27 cellular contexts compared by ENCODE assay signal in the genomic region with DNA sequence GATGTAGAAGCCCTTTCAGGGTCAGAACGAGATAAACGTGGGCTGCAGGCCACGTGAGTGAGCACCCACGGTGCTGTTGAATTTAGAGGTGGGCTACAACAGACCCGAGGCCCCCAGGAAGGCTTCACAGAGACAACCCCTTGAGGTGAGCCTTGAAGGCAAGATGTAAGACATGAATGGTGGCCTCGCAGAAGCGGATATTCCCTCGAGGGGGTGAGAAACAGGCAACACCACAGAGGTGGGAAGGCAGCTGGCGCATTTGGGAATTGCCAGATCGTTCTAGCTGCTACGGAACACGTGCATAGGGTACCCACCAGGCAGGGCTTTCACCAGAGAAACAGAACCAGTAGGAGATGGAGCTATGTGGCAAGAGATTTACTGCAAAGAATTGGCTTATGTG.
"Had no signal": no experiment of that assay in that cellular context is flagged by ENCODE, and none has a peak within 500 bp of the region (broad histone marks: within the 10 kb centered on the region; RNA-seq: fewer than 3 reads in every experiment).

No MANE protein-coding gene starts in this region.

- H3K4me3 Mint-ChIP-seq: activated B cell treated with CpG ODN at 0.5 μM for 24 hours; activated CD8-positive, alpha-beta T cell treated with anti-CD3 and anti-CD28 coated beads for 36 hours; activated naive CD8-positive, alpha-beta T cell; activated T-cell treated with anti-CD3 and anti-CD28 coated beads, Interleukin-2, amount 50 U/mL, for 4 hours; activated T-helper 17 cell treated with anti-CD3 and anti-CD28 coated beads, Interleukin-2, amount 50 U/mL, for 72 hours; endodermal cell had no signal

- H3K27me3 ChIP-seq: brain microvascular endothelial cell, colonic mucosa, dorsolateral prefrontal cortex had no signal

- H3K27me3 Mint-ChIP-seq: activated B cell treated with CpG ODN at 0.5 μM for 24 hours; activated CD8-positive, alpha-beta T cell treated with anti-CD3 and anti-CD28 coated beads for 36 hours; activated naive CD8-positive, alpha-beta T cell; activated T-helper 17 cell treated with anti-CD3 and anti-CD28 coated beads, Interleukin-2, amount 50 U/mL, for 72 hours had no signal

- ATAC-seq: activated CD4-positive, CD25-positive, alpha-beta regulatory T cell treated with anti-CD3 and anti-CD28 coated beads, Interleukin-2, amount 50 U/mL, for 24 hours; activated CD8-positive, alpha-beta T cell treated with anti-CD3 and anti-CD28 coated beads for 36 hours; activated T-cell treated with anti-CD3 and anti-CD28 coated beads, Interleukin-2, amount 50 U/mL, for 4 hours; activated T-helper 17 cell treated with anti-CD3 and anti-CD28 coated beads, Interleukin-2, amount 50 U/mL, for 72 hours; esophagus mucosa had no signal

- H3K4me3 ChIP-seq: colonic mucosa, dorsolateral prefrontal cortex had no signal

- DNase-seq: activated B cell treated with CpG ODN at 0.5 μM for 24 hours; activated CD4-positive, alpha-beta T cell treated with anti-CD3 and anti-CD28 coated beads for 48 hours; activated CD4-positive, alpha-beta T cell treated with anti-CD3 and anti-CD28 coated beads, Interleukin-2, amount 50 U/mL, for 1 hour; activated CD4-positive, alpha-beta T cell treated with anti-CD3 and anti-CD28 coated beads, Interleukin-2, amount 50 U/mL, for 48 hours; activated CD8-positive, alpha-beta memory T cell treated with anti-CD3 and anti-CD28 coated beads for 24 hours; activated CD8-positive, alpha-beta T cell treated with anti-CD3 and anti-CD28 coated beads for 36 hours; activated effector memory CD4-positive, alpha-beta T cell treated with Interleukin-2 at 50 U/mL for 16 hours; activated gamma-delta T cell treated with Interleukin-2 at 50 U/mL for 16 hours; activated naive CD4-positive, alpha-beta T cell treated with anti-CD3 and anti-CD28 coated beads, Interleukin-2, amount 50 U/mL, for 16 hours; activated naive CD4-positive, alpha-beta T cell treated with Interleukin-2 at 50 U/mL for 16 hours; activated T-cell treated with anti-CD3 and anti-CD28 coated beads, Interleukin-2, amount 50 U/mL, for 4 hours; amniotic stem cell; anterior cingulate cortex; brain microvascular endothelial cell; caudate nucleus; colonic mucosa; dorsolateral prefrontal cortex; effector memory CD4-positive, alpha-beta T cell; endodermal cell; foreskin fibroblast; glutamatergic neuron; T-helper 2 cell had no signal

- H3K9me3 ChIP-seq: colonic mucosa had no signal

- H3K4me1 Mint-ChIP-seq: activated B cell treated with CpG ODN at 0.5 μM for 24 hours; activated T-helper 17 cell treated with anti-CD3 and anti-CD28 coated beads, Interleukin-2, amount 50 U/mL, for 72 hours had no signal

- H3K4me1 ChIP-seq: colonic mucosa had no signal

- H3K27ac Mint-ChIP-seq: activated B cell treated with CpG ODN at 0.5 μM for 24 hours; activated CD8-positive, alpha-beta T cell treated with anti-CD3 and anti-CD28 coated beads for 36 hours; activated naive CD8-positive, alpha-beta T cell; activated T-helper 17 cell treated with anti-CD3 and anti-CD28 coated beads, Interleukin-2, amount 50 U/mL, for 72 hours; endodermal cell had no signal

- H3K36me3 ChIP-seq: brain microvascular endothelial cell, colonic mucosa had no signal

- H3K9me3 Mint-ChIP-seq: activated B cell treated with CpG ODN at 0.5 μM for 24 hours; activated CD8-positive, alpha-beta T cell treated with anti-CD3 and anti-CD28 coated beads for 36 hours; activated T-cell treated with anti-CD3 and anti-CD28 coated beads, Interleukin-2, amount 50 U/mL, for 4 hours; activated T-helper 17 cell treated with anti-CD3 and anti-CD28 coated beads, Interleukin-2, amount 50 U/mL, for 72 hours had no signal

- H3K27ac ChIP-seq: brain microvascular endothelial cell, colonic mucosa, VCaP had no signal

- H3K36me3 Mint-ChIP-seq: activated naive CD8-positive, alpha-beta T cell had no signal
